In the genomic region with DNA sequence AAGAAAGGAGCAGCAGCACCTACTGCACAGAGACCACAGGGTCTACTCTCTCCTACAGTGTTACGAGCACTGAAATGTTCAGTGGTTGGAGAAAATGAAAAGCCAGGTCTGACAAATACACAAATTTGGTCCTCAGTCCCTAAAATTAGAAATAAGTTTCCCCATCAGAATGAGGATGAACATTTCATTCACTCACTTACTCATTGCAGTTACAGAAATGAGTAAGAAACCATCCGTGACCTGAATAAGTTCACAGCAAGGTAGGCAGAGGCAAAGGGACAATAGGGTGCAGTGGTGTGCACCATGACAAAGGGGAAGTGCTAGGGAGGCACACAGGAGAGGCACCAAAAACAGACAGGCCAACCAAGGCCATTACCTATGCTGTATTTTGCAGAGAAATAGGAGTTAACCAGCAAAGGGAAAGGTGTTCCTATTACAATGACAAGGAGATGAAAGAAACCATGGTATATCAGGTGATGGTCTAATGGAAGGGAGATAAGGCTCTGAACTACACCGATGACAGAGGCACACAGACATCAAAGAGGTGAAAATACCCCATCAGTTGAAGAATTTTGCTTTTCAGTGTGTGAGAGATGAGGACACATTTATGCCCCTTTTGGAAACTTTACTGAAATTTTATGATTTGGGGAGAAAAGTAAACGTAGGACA, we compare ENCODE assay signal across 1 cellular context.
TF ChIP-seq lines count a peak whose summit lies in the region.

No MANE protein-coding gene starts in this region.

TF ChIP-seq in HepG2, 621 proteins besides CTCF, POLR2A, EP300 and RAD21:
- TF ChIP-seq, protein P1, sequence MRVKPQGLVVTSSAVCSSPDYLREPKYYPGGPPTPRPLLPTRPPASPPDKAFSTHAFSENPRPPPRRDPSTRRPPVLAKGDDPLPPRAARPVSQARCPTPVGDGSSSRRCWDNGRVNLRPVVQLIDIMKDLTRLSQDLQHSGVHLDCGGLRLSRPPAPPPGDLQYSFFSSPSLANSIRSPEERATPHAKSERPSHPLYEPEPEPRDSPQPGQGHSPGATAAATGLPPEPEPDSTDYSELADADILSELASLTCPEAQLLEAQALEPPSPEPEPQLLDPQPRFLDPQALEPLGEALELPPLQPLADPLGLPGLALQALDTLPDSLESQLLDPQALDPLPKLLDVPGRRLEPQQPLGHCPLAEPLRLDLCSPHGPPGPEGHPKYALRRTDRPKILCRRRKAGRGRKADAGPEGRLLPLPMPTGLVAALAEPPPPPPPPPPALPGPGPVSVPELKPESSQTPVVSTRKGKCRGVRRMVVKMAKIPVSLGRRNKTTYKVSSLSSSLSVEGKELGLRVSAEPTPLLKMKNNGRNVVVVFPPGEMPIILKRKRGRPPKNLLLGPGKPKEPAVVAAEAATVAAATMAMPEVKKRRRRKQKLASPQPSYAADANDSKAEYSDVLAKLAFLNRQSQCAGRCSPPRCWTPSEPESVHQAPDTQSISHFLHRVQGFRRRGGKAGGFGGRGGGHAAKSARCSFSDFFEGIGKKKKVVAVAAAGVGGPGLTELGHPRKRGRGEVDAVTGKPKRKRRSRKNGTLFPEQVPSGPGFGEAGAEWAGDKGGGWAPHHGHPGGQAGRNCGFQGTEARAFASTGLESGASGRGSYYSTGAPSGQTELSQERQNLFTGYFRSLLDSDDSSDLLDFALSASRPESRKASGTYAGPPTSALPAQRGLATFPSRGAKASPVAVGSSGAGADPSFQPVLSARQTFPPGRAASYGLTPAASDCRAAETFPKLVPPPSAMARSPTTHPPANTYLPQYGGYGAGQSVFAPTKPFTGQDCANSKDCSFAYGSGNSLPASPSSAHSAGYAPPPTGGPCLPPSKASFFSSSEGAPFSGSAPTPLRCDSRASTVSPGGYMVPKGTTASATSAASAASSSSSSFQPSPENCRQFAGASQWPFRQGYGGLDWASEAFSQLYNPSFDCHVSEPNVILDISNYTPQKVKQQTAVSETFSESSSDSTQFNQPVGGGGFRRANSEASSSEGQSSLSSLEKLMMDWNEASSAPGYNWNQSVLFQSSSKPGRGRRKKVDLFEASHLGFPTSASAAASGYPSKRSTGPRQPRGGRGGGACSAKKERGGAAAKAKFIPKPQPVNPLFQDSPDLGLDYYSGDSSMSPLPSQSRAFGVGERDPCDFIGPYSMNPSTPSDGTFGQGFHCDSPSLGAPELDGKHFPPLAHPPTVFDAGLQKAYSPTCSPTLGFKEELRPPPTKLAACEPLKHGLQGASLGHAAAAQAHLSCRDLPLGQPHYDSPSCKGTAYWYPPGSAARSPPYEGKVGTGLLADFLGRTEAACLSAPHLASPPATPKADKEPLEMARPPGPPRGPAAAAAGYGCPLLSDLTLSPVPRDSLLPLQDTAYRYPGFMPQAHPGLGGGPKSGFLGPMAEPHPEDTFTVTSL (CRISPR knock-in tag; IDR thresholded peaks at IDR 0.05; ENCODE audit: borderline replicate concordance) = no peak
- no peak for TF ChIP-seq SPEN (CRISPR knock-in tag; IDR thresholded peaks at IDR 0.05; ENCODE audit: low read depth)
- TF ChIP-seq, protein P2, sequence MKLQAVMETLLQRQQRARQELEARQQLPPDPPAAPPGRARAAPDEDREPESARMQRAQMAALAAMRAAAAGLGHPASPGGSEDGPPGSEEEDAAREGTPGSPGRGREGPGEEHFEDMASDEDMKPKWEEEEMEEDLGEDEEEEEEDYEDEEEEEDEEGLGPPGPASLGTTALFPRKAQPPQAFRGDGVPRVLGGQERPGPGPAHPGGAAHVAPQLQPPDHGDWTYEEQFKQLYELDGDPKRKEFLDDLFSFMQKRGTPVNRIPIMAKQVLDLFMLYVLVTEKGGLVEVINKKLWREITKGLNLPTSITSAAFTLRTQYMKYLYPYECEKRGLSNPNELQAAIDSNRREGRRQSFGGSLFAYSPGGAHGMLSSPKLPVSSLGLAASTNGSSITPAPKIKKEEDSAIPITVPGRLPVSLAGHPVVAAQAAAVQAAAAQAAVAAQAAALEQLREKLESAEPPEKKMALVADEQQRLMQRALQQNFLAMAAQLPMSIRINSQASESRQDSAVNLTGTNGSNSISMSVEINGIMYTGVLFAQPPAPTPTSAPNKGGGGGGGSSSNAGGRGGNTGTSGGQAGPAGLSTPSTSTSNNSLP (IDR thresholded peaks at IDR 0.05; ENCODE audit: low read depth, low read length) = no peak
- no peak for TF ChIP-seq NR2F2 (IDR thresholded peaks at IDR 0.05; ENCODE audit: borderline replicate concordance, low read depth)
- no peak for TF ChIP-seq RFXANK (CRISPR knock-in tag; IDR thresholded peaks at IDR 0.05)
- TF ChIP-seq ZNF672 (CRISPR knock-in tag; IDR thresholded peaks at IDR 0.05) = no peak
- TF ChIP-seq ZNF138 (CRISPR knock-in tag; IDR thresholded peaks at IDR 0.05; ENCODE audit: low read depth) = no peak
- TF ChIP-seq ZNF446 (CRISPR knock-in tag; IDR thresholded peaks at IDR 0.05) = no peak
- TF ChIP-seq, protein P3, sequence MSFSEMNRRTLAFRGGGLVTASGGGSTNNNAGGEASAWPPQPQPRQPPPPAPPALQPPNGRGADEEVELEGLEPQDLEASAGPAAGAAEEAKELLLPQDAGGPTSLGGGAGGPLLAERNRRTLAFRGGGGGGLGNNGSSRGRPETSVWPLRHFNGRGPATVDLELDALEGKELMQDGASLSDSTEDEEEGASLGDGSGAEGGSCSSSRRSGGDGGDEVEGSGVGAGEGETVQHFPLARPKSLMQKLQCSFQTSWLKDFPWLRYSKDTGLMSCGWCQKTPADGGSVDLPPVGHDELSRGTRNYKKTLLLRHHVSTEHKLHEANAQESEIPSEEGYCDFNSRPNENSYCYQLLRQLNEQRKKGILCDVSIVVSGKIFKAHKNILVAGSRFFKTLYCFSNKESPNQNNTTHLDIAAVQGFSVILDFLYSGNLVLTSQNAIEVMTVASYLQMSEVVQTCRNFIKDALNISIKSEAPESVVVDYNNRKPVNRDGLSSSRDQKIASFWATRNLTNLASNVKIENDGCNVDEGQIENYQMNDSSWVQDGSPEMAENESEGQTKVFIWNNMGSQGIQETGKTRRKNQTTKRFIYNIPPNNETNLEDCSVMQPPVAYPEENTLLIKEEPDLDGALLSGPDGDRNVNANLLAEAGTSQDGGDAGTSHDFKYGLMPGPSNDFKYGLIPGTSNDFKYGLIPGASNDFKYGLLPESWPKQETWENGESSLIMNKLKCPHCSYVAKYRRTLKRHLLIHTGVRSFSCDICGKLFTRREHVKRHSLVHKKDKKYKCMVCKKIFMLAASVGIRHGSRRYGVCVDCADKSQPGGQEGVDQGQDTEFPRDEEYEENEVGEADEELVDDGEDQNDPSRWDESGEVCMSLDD (CRISPR knock-in tag; IDR thresholded peaks at IDR 0.05; ENCODE audit: borderline replicate concordance) = no peak
- no peak for TF ChIP-seq ZNF766 (CRISPR knock-in tag; IDR thresholded peaks at IDR 0.05; ENCODE audit: borderline replicate concordance)
- TF ChIP-seq, protein P4, sequence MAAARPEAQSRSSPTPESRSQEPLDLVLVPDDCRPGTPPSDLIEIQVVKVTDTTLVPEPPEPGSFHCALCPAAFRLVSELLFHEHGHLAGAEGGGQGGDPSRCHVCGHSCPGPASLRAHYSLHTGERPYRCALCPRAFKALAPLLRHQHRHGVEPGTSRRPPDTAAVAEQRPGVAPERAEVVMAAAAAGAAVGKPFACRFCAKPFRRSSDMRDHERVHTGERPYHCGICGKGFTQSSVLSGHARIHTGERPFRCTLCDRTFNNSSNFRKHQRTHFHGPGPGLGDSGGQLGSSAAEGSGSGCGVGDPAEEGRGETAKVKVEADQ (CRISPR knock-in tag; IDR thresholded peaks at IDR 0.05; ENCODE audit: borderline replicate concordance) = no peak
- TF ChIP-seq, protein P5, sequence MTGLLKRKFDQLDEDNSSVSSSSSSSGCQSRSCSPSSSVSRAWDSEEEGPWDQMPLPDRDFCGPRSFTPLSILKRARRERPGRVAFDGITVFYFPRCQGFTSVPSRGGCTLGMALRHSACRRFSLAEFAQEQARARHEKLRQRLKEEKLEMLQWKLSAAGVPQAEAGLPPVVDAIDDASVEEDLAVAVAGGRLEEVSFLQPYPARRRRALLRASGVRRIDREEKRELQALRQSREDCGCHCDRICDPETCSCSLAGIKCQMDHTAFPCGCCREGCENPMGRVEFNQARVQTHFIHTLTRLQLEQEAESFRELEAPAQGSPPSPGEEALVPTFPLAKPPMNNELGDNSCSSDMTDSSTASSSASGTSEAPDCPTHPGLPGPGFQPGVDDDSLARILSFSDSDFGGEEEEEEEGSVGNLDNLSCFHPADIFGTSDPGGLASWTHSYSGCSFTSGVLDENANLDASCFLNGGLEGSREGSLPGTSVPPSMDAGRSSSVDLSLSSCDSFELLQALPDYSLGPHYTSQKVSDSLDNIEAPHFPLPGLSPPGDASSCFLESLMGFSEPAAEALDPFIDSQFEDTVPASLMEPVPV (CRISPR knock-in tag; IDR thresholded peaks at IDR 0.05) = no peak
- TF ChIP-seq, protein P6, sequence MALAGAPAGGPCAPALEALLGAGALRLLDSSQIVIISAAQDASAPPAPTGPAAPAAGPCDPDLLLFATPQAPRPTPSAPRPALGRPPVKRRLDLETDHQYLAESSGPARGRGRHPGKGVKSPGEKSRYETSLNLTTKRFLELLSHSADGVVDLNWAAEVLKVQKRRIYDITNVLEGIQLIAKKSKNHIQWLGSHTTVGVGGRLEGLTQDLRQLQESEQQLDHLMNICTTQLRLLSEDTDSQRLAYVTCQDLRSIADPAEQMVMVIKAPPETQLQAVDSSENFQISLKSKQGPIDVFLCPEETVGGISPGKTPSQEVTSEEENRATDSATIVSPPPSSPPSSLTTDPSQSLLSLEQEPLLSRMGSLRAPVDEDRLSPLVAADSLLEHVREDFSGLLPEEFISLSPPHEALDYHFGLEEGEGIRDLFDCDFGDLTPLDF (CRISPR knock-in tag; IDR thresholded peaks at IDR 0.05) = no peak
- no peak for TF ChIP-seq CHD2 (IDR thresholded peaks at IDR 0.05; ENCODE audit: low read depth, low read length)
- TF ChIP-seq JUNB (CRISPR knock-in tag; IDR thresholded peaks at IDR 0.05; ENCODE audit: borderline replicate concordance) = no peak
- TF ChIP-seq ZNF121 (CRISPR knock-in tag; IDR thresholded peaks at IDR 0.05) = no peak
- TF ChIP-seq, protein P7, sequence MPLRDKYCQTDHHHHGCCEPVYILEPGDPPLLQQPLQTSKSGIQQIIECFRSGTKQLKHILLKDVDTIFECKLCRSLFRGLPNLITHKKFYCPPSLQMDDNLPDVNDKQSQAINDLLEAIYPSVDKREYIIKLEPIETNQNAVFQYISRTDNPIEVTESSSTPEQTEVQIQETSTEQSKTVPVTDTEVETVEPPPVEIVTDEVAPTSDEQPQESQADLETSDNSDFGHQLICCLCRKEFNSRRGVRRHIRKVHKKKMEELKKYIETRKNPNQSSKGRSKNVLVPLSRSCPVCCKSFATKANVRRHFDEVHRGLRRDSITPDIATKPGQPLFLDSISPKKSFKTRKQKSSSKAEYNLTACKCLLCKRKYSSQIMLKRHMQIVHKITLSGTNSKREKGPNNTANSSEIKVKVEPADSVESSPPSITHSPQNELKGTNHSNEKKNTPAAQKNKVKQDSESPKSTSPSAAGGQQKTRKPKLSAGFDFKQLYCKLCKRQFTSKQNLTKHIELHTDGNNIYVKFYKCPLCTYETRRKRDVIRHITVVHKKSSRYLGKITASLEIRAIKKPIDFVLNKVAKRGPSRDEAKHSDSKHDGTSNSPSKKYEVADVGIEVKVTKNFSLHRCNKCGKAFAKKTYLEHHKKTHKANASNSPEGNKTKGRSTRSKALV (CRISPR knock-in tag; IDR thresholded peaks at IDR 0.05) = no peak
- no peak for TF ChIP-seq ZSCAN31 (CRISPR knock-in tag; IDR thresholded peaks at IDR 0.05; ENCODE audit: low read depth)
- TF ChIP-seq PHF8 (CRISPR knock-in tag; IDR thresholded peaks at IDR 0.05) = no peak
- no peak for TF ChIP-seq ZFP36L2 (CRISPR knock-in tag; IDR thresholded peaks at IDR 0.05)
